8 cellular contexts compared by ENCODE assay signal in genomic region chr9:37801959-37802711, GRCh38. TPM values are rescaled to one million over a fixed set of nuclear protein-coding genes. Genes with fewer than 3 reads are reported as not detected.
DNase-seq lines count a peak whose midpoint lies in the region; ATAC-seq and TF ChIP-seq lines count a peak whose summit lies in the region.

No MANE protein-coding gene starts in this region.

- WGBS in right cardiac atrium, result 61% methylated on average over 10 of the region's 10 CpGs
- WGBS in smooth muscle cell (ENCODE audit: low lambda C conversion rate), result 58% methylated on average over 10 of the region's 10 CpGs

- 0 out of 4 replicates have a peak, but pooled peaks cover 0 to 4% of the 10 kb centered on the region in 2 experiments for H3K36me3 ChIP-seq in HCT116 (ENCODE audit: control insufficient read depth in 1 of 2, insufficient read depth in 2 of 2, low read length in 2 of 2)
- H3K36me3 ChIP-seq in smooth muscle cell (ENCODE audit: low read depth), result no peaks in the 10 kb centered on the region

- TF ChIP-seq POLR2A in HCT116 (IDR thresholded peaks at IDR 0.05; ENCODE audit: borderline replicate concordance, extremely low read depth, insufficient read depth, insufficient read length), result no peak

- no peak for ATAC-seq in HCT116
- ATAC-seq in right cardiac atrium, result no peak
- no peak for ATAC-seq in GM19328 (IDR thresholded peaks at IDR 0.05; ENCODE audit: unreplicated experiment)

- H3K4me3 ChIP-seq in HCT116 (replicated peaks in 1 of 2; ENCODE audit: low read depth in 1 of 2, low read length in 2 of 2) (peak overlapping the region; percentile 77 to 87), WI38 (ENCODE audit: low read depth, low read length) (peak overlapping the region; percentile 91), right cardiac atrium (ENCODE audit: low read length) (peak overlapping the region; percentile 63), smooth muscle cell (peak overlapping the region; percentile 98)

- no peaks in the 10 kb centered on the region for H3K9me2 ChIP-seq in HCT116 (ENCODE audit: insufficient read depth)

- H3K9ac ChIP-seq in HCT116 (ENCODE audit: low read length) (peak overlapping the region; percentile 84), smooth muscle cell (ENCODE audit: low read depth) (peak overlapping the region; percentile 92)

- no peak for DNase-seq in HCT116 (ENCODE audit: low read depth, low spot score)
- DNase-seq in right cardiac atrium, result no peak
- no peak for DNase-seq in smooth muscle cell (lab: John Stamatoyannopoulos, UW; ENCODE audit: unreplicated experiment)
- no peak for DNase-seq in COLO829 (ENCODE audit: low spot score)
- DNase-seq in posterior vena cava (ENCODE audit: low spot score), result no peak
- no peak for DNase-seq in kidney glomerular epithelial cell (lab: John Stamatoyannopoulos, UW)

- no peak for TF ChIP-seq RAD21 in HCT116 (IDR thresholded peaks at IDR 0.05; ENCODE audit: low read depth)

- no peaks in the 10 kb centered on the region for H3F3A ChIP-seq in smooth muscle cell (ENCODE audit: low read depth)

- intact Hi-C loops in HCT116 (cut with micrococcal nuclease) (loop anchor here (2.0 to 5.0 kb wide), 2 partner anchors 29 to 100 kb away; partner anchors contain the start of gene SLC25A51), right cardiac atrium (cut with DNase I) (no loop called here), posterior vena cava (cut with DNase I) (no loop called here)

- H4K20me1 ChIP-seq in HCT116 (ENCODE audit: insufficient read depth), result peaks cover 6% of the 10 kb centered on the region; the same call in 1 of the 2 replicates
- peaks cover 62% of the 10 kb centered on the region for H4K20me1 ChIP-seq in smooth muscle cell (ENCODE audit: low read depth)

- H2AFZ ChIP-seq in HCT116 (ENCODE audit: low read depth, low read length, poor library complexity, severe bottlenecking) (no peak overlapping the region), smooth muscle cell (ENCODE audit: low read depth) (no peak overlapping the region)

- RAD21 ChIA-PET in HCT116 (lab: Charles Lee; ENCODE audit: low non-redundant PET in 1 of 2, low total read pairs in 2 of 2, uncharacterized antibody in 2 of 2, unreplicated experiment in 2 of 2), result no interaction called here

- TF ChIP-seq CTCF in HCT116 (IDR thresholded peaks at IDR 0.05 in 2 of 3, conservative IDR thresholded peaks at IDR 0.05 in 1 of 3; ENCODE audit: borderline replicate concordance in 1 of 3, insufficient read depth in 1 of 3, low read depth in 2 of 3, low read length in 2 of 3) (no peak), WI38 (IDR thresholded peaks at IDR 0.05; ENCODE audit: low read depth, low read length) (no peak), smooth muscle cell (IDR thresholded peaks at IDR 0.05; ENCODE audit: borderline replicate concordance, insufficient read depth, poor library complexity, severe bottlenecking) (no peak)

- POLR2A ChIA-PET in HCT116 (lab: Charles Lee), result no interaction called here

- H3K9me3 ChIP-seq in HCT116 (ENCODE audit: control insufficient read depth in 1 of 2, insufficient read depth in 1 of 2, low read depth in 1 of 2, low read length in 2 of 2) (no peaks in the 10 kb centered on the region), right cardiac atrium (ENCODE audit: control insufficient read depth, low read length) (no peaks in the 10 kb centered on the region), smooth muscle cell (replicated peaks; ENCODE audit: low read depth) (no peaks in the 10 kb centered on the region)

- H3K79me2 ChIP-seq in HCT116 (ENCODE audit: insufficient read depth, low read length), result peaks cover 63% of the 10 kb centered on the region
- H3K79me2 ChIP-seq in smooth muscle cell (ENCODE audit: low read depth), result peaks cover 63% of the 10 kb centered on the region

- H3K4me1 ChIP-seq in HCT116 (ENCODE audit: control insufficient read depth in 1 of 2, insufficient read depth in 2 of 2, low read length in 2 of 2) (peaks cover 10 to 20% of the 10 kb centered on the region in 2 experiments; a peak in 3 of 4 replicates), right cardiac atrium (ENCODE audit: control insufficient read depth, insufficient read depth, low read length) (peaks cover 9% of the 10 kb centered on the region), smooth muscle cell (ENCODE audit: low read depth) (peaks cover 24% of the 10 kb centered on the region)

- peak overlapping the region; percentile 87 for H3K4me2 ChIP-seq in HCT116 (ENCODE audit: low read length)
- peak overlapping the region; percentile 99 for H3K4me2 ChIP-seq in smooth muscle cell

- BruUV-seq in HCT116 (replicated peaks; lab: Mats Ljungman, UMichigan), result TSS peak; percentile 69

- H3K27ac ChIP-seq in HCT116 (ENCODE audit: low read depth, low read length), result peak overlapping the region; percentile 91; the same call in 1 of the 2 replicates
- no peak overlapping the region for H3K27ac ChIP-seq in right cardiac atrium (ENCODE audit: low read length)
- no peak overlapping the region for H3K27ac ChIP-seq in smooth muscle cell (ENCODE audit: low read depth)

- CTCF ChIA-PET in HCT116 (lab: Charles Lee), result interaction anchor here (1.2 kb wide), 1 partner anchor 17 kb away, joined by 3 read pairs; the partner anchor contains the start of gene EXOSC3

- H3K27me3 ChIP-seq in HCT116 (ENCODE audit: insufficient read depth, low read length) (no peaks in the 10 kb centered on the region), right cardiac atrium (ENCODE audit: control insufficient read depth, insufficient read depth) (no peaks in the 10 kb centered on the region), smooth muscle cell (ENCODE audit: low read depth) (no peaks in the 10 kb centered on the region)

TF ChIP-seq in HCT116, 20 proteins besides CTCF, POLR2A, EP300 and RAD21:
- TF ChIP-seq MAX (IDR thresholded peaks at IDR 0.05), result no peak
- TF ChIP-seq ZNF274 (IDR thresholded peaks at IDR 0.05; ENCODE audit: low read depth, low read length), result no peak
- no peak for TF ChIP-seq TCF7L2 (IDR thresholded peaks at IDR 0.05; ENCODE audit: borderline replicate concordance, extremely low read depth, insufficient read depth, insufficient read length)
- TF ChIP-seq ELF1 (IDR thresholded peaks at IDR 0.05; ENCODE audit: borderline replicate concordance, low read depth), result no peak
- TF ChIP-seq SIN3A (IDR thresholded peaks at IDR 0.05; ENCODE audit: low read depth), result no peak
- no peak for TF ChIP-seq YY1 (IDR thresholded peaks at IDR 0.05; ENCODE audit: extremely low read depth, insufficient replicate concordance, low read depth, low read length)
- TF ChIP-seq ZFX (IDR thresholded peaks at IDR 0.05), result no peak
- TF ChIP-seq EZH2phosphoT487 (IDR thresholded peaks at IDR 0.05; ENCODE audit: borderline replicate concordance), result no peak
- TF ChIP-seq ZBTB33 (IDR thresholded peaks at IDR 0.05; ENCODE audit: extremely low read depth, insufficient replicate concordance, low read length), result no peak
- no peak for TF ChIP-seq POLR2AphosphoS5 (IDR thresholded peaks at IDR 0.05; ENCODE audit: low read depth, low read length)
- no peak for TF ChIP-seq CEBPB (IDR thresholded peaks at IDR 0.05; ENCODE audit: low read depth)
- no peak for TF ChIP-seq SRF (IDR thresholded peaks at IDR 0.05; ENCODE audit: low read depth)
TF ChIP-seq in HCT116: peak in this region for 0.

RNA-seq across cellular contexts. Expression of gene DCAF10, which starts 1.5 kb away (rescaled TPM):
- total RNA-seq in HCT116 (2021; ENCODE audit: unreplicated experiment) (20.6 TPM), right cardiac atrium (10 to 100 TPM; 15.6 to 18.8 (median 16.6) TPM), smooth muscle cell (70.8 and 77.0 TPM in 2 replicates), posterior vena cava (10 to 100 TPM; 23.2 to 27.7 TPM)
- 16.7 and 16.8 TPM in 2 replicates for polyA plus RNA-seq in HCT116 (2012)
- polyA plus RNA-seq in right cardiac atrium (7.7 TPM), smooth muscle cell (34.6 and 35.6 TPM in 2 replicates)

RNA-seq across cellular contexts. Expression of gene EXOSC3, which starts 17.3 kb away (rescaled TPM):
- 79.6 TPM for total RNA-seq in HCT116 (2021; ENCODE audit: unreplicated experiment)
- 38.6 and 46.1 TPM in 2 replicates for polyA plus RNA-seq in HCT116 (2012)
- total RNA-seq in right cardiac atrium, result 10 to 100 TPM; 19.7 to 23.9 (median 21.8) TPM
- 15.7 TPM for polyA plus RNA-seq in right cardiac atrium
- total RNA-seq in smooth muscle cell, result 21.6 and 22.9 TPM in 2 replicates
- polyA plus RNA-seq in smooth muscle cell, result 22.6 and 38.2 TPM in 2 replicates
- 10 to 100 TPM; 18.3 to 25.3 TPM for total RNA-seq in posterior vena cava

RNA-seq across cellular contexts. Expression of gene TRMT10B, which starts 48.5 kb away (rescaled TPM):
- total RNA-seq in HCT116 (2021; ENCODE audit: unreplicated experiment) (5.5 TPM), right cardiac atrium (1 to 10 TPM; 4.8 to 6.1 (median 5.2) TPM), smooth muscle cell (1.2 and 2.7 TPM in 2 replicates), posterior vena cava (1 to 10 TPM; 7.4 to 9.9 TPM)
- 5.0 and 6.2 TPM in 2 replicates for polyA plus RNA-seq in HCT116 (2012)
- polyA plus RNA-seq in right cardiac atrium (3.3 TPM), smooth muscle cell (6.4 and 8.1 TPM in 2 replicates)
